27 cellular contexts compared by ENCODE assay signal in genomic region chr15:79047676-79048439, GRCh38. TPM values are rescaled to one million over a fixed set of nuclear protein-coding genes. Genes with fewer than 3 reads are reported as not detected.
"Had no signal": no experiment of that assay in that cellular context is flagged by ENCODE, and none has a peak within 500 bp of the region (broad histone marks: within the 10 kb centered on the region; RNA-seq: fewer than 3 reads in every experiment).

No MANE protein-coding gene starts in this region.

- H3K4me1 Mint-ChIP-seq: naive thymus-derived CD4-positive, alpha-beta T cell; stimulated activated naive B cell treated with anti-CD40 and anti-IgM and Interleukin-4, amounts not matched to agents 10 μg/mL and 1 μg/mL and 100 μg/mL, for 72 hours had no signal

- H3K36me3 ChIP-seq: esophagus muscularis mucosa, heart right ventricle, left lung, thoracic aorta, upper lobe of left lung, uterus had no signal

- H3K4me1 ChIP-seq: esophagus muscularis mucosa, heart right ventricle, left lung, psoas muscle, upper lobe of left lung, uterus had no signal

- H3K27ac ChIP-seq: coronary artery, esophagus muscularis mucosa, heart right ventricle, left lung, psoas muscle, thoracic aorta, tibial nerve, upper lobe of left lung, uterus had no signal

- ATAC-seq: heart right ventricle; left cardiac atrium; naive thymus-derived CD4-positive, alpha-beta T cell; psoas muscle; right cardiac atrium; stimulated activated naive B cell treated with anti-CD40 and anti-IgM and Interleukin-4, amounts not matched to agents 10 μg/mL and 1 μg/mL and 100 μg/mL, for 72 hours had no signal

- H3K9me3 Mint-ChIP-seq: stimulated activated naive CD8-positive, alpha-beta T cell treated with anti-CD3 and anti-CD28 coated beads, Interleukin-15, Interleukin-2, amounts not matched to agents 100 ng/mL and 50 ng/mL, for 24 hours had no signal

- H3K4me3 ChIP-seq: coronary artery, esophagus muscularis mucosa, heart right ventricle, left lung, psoas muscle, thoracic aorta, tibial nerve, upper lobe of left lung, uterus had no signal

- DNase-seq: dermis blood vessel endothelial cell; effector memory CD4-positive, alpha-beta T cell; foreskin melanocyte; glutamatergic neuron; heart right ventricle; hippocampal formation; left cardiac atrium; left lung; mesendoderm; midbrain; naive thymus-derived CD4-positive, alpha-beta T cell; nucleus accumbens; psoas muscle; right cardiac atrium; small intestine; stimulated activated CD4-positive, alpha-beta T cell treated with anti-CD3 and anti-CD28 coated beads, Interleukin-15, amount 100 ng/mL, for 24 hours; stimulated activated CD4-positive, alpha-beta T cell treated with anti-CD3 and anti-CD28 coated beads, Interleukin-2, amount 100 ng/mL, for 48 hours; stimulated activated naive B cell treated with anti-CD40 and anti-IgM and Interleukin-4, amounts not matched to agents 10 μg/mL and 1 μg/mL and 100 μg/mL, for 72 hours; upper lobe of left lung; uterus had no signal

- H3K27ac Mint-ChIP-seq: naive thymus-derived CD4-positive, alpha-beta T cell; stimulated activated naive B cell treated with anti-CD40 and anti-IgM and Interleukin-4, amounts not matched to agents 10 μg/mL and 1 μg/mL and 100 μg/mL, for 72 hours; stimulated activated naive CD8-positive, alpha-beta T cell treated with anti-CD3 and anti-CD28 coated beads, Interleukin-15, Interleukin-2, amounts not matched to agents 100 ng/mL and 50 ng/mL, for 24 hours had no signal

- H3K9me3 ChIP-seq: psoas muscle, uterus had no signal

- H3K4me3 Mint-ChIP-seq: naive thymus-derived CD4-positive, alpha-beta T cell; stimulated activated naive B cell treated with anti-CD40 and anti-IgM and Interleukin-4, amounts not matched to agents 10 μg/mL and 1 μg/mL and 100 μg/mL, for 72 hours; stimulated activated naive CD8-positive, alpha-beta T cell treated with anti-CD3 and anti-CD28 coated beads, Interleukin-15, Interleukin-2, amounts not matched to agents 100 ng/mL and 50 ng/mL, for 24 hours had no signal

- H3K27me3 ChIP-seq: esophagus muscularis mucosa, tibial nerve, upper lobe of left lung, uterus had no signal

RNA-seq across cellular contexts. Expression of gene RASGRF1, which starts 42.7 kb away (rescaled TPM):
- total RNA-seq: endothelial cell of umbilical vein, fibroblast of lung, left cardiac atrium, psoas muscle, thoracic aorta had no signal
- polyA plus RNA-seq: naive thymus-derived CD4-positive, alpha-beta T cell had no signal
